Comparison of ENCODE assay signal across 9 cellular contexts in the genomic region with DNA sequence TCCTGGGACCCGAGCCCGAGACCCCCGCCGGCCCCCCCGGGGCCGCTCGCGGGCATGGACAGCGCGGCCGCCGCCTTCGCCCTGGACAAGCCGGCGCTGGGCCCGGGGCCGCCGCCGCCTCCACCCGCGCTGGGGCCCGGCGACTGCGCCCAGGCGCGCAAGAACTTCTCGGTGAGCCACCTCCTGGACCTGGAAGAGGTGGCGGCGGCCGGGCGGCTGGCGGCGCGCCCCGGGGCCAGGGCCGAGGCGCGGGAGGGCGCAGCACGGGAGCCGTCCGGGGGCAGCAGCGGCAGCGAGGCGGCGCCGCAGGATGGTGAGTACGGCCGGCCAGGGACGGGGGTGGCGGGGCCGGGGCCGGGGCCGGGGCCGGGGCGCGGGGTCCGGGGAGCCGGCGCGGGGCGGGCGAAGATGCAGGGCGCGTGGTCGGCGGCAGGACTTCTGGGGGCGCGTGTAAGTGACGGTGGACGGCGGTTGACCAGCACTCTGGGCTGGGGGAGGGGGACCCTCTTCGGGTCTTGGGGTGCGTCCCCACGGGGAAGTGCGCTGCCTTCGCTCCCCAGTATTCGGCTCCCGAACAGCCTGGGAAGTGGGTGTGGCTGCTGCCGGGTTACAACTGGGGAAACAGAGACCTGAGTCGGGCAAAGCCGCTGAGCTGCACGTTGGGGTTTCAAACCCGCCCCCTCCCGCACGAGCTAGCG. TPM values are rescaled to one million over a fixed set of nuclear protein-coding genes. Genes with fewer than 3 reads are reported as not detected.
DNase-seq lines count a peak whose midpoint lies in the region.
"Had no signal": no experiment of that assay in that cellular context is flagged by ENCODE, and none has a peak within 500 bp of the region (broad histone marks: within the 10 kb centered on the region; RNA-seq: fewer than 3 reads in every experiment).

No MANE protein-coding gene starts in this region.

- peak overlapping the region; percentile 54 for H3K4me3 ChIP-seq in iPS-20b (ENCODE audit: low read length)
- peak overlapping the region in 4 of 5 donors; percentile 21 to 52 (median 45) for H3K4me3 ChIP-seq in subcutaneous abdominal adipose tissue (ENCODE audit: low read depth in 1 of 5, low read length in 5 of 5)

- H3K9me3 Mint-ChIP-seq in activated T-helper 2 cell treated with anti-CD3 and anti-CD28 coated beads, Interferon-gamma antibody, Interleukin-2, Interleukin-4, amounts not matched to agents 10 μg/mL and 5 μg/mL and 100 μg/mL, durations not matched to agents 14 hours and 24 hours and 36 hours: no peaks in the 10 kb centered on the region

- H3K27ac Mint-ChIP-seq in activated T-helper 2 cell treated with anti-CD3 and anti-CD28 coated beads, Interferon-gamma antibody, Interleukin-2, Interleukin-4, amounts not matched to agents 10 μg/mL and 5 μg/mL and 100 μg/mL, durations not matched to agents 14 hours and 24 hours and 36 hours: no peak overlapping the region

- H3K4me1 ChIP-seq in iPS-20b (ENCODE audit: insufficient read depth, low read length): no peaks in the 10 kb centered on the region
- peaks cover 0 to 8% (median 5%) of the 10 kb centered on the region in 5 donors for H3K4me1 ChIP-seq in subcutaneous abdominal adipose tissue (ENCODE audit: control insufficient read depth in 5 of 5, insufficient read depth in 5 of 5, low read length in 5 of 5)

- peak overlapping the region; percentile 37 for H3K4me3 Mint-ChIP-seq in activated T-helper 2 cell treated with anti-CD3 and anti-CD28 coated beads, Interferon-gamma antibody, Interleukin-2, Interleukin-4, amounts not matched to agents 10 μg/mL and 5 μg/mL and 100 μg/mL, durations not matched to agents 14 hours and 24 hours and 36 hours (ENCODE audit: low read depth)

- H3K36me3 ChIP-seq in iPS-20b (ENCODE audit: insufficient read depth, low read depth, low read length) (no peaks in the 10 kb centered on the region), subcutaneous abdominal adipose tissue (ENCODE audit: control insufficient read depth in 5 of 5, insufficient read depth in 5 of 5, low read length in 5 of 5) (no peaks in the 10 kb centered on the region)

- intact Hi-C loops in activated T-helper 2 cell treated with anti-CD3 and anti-CD28 coated beads, Interferon-gamma antibody, Interleukin-2, Interleukin-4, amounts not matched to agents 10 μg/mL and 5 μg/mL and 100 μg/mL, durations not matched to agents 14 hours and 24 hours and 36 hours (cut with micrococcal nuclease): no loop called here

- peaks cover 22% of the 10 kb centered on the region for H3K27me3 Mint-ChIP-seq in activated T-helper 2 cell treated with anti-CD3 and anti-CD28 coated beads, Interferon-gamma antibody, Interleukin-2, Interleukin-4, amounts not matched to agents 10 μg/mL and 5 μg/mL and 100 μg/mL, durations not matched to agents 14 hours and 24 hours and 36 hours (ENCODE audit: low read depth)

- H3K27me3 ChIP-seq in iPS-20b (ENCODE audit: insufficient read depth, low read length) (peaks cover 48% of the 10 kb centered on the region), subcutaneous abdominal adipose tissue (ENCODE audit: control insufficient read depth in 5 of 5, insufficient read depth in 4 of 5, low read length in 5 of 5) (peaks cover 12 to 21% (median 14%) of the 10 kb centered on the region in 5 donors)

- H3K4me1 Mint-ChIP-seq in activated T-helper 2 cell treated with anti-CD3 and anti-CD28 coated beads, Interferon-gamma antibody, Interleukin-2, Interleukin-4, amounts not matched to agents 10 μg/mL and 5 μg/mL and 100 μg/mL, durations not matched to agents 14 hours and 24 hours and 36 hours (ENCODE audit: low read depth): peaks cover 6% of the 10 kb centered on the region

- H3K27ac ChIP-seq in iPS-20b (ENCODE audit: low read length) (no peak overlapping the region), subcutaneous abdominal adipose tissue (ENCODE audit: low read depth, low read length) (no peak overlapping the region)

- no peak overlapping the region for H3K9ac ChIP-seq in iPS-20b (ENCODE audit: low read depth, low read length)
- H3K9ac ChIP-seq in subcutaneous abdominal adipose tissue (ENCODE audit: low read length in 5 of 5): no peak overlapping the region

- H3K9me3 ChIP-seq in iPS-20b (ENCODE audit: insufficient read depth, low read depth, low read length) (no peaks in the 10 kb centered on the region), subcutaneous abdominal adipose tissue (ENCODE audit: control insufficient read depth in 5 of 5, low read length in 5 of 5) (no peaks in the 10 kb centered on the region)

- H3K36me3 Mint-ChIP-seq in activated T-helper 2 cell treated with anti-CD3 and anti-CD28 coated beads, Interferon-gamma antibody, Interleukin-2, Interleukin-4, amounts not matched to agents 10 μg/mL and 5 μg/mL and 100 μg/mL, durations not matched to agents 14 hours and 24 hours and 36 hours (ENCODE audit: low read depth): no peaks in the 10 kb centered on the region

- DNase-seq in NCI-H2171 (lab: John Stamatoyannopoulos, UW) (peak; percentile 26), NCI-H2171 treated with DMSO at 0.1 percent for 48 hours (lab: John Stamatoyannopoulos, UW) (no peak), amniotic stem cell (lab: John Stamatoyannopoulos, UW) (no peak), NCI-H187 (lab: John Stamatoyannopoulos, UW) (no peak)
- DNase-seq in activated T-helper 2 cell treated with anti-CD3 and anti-CD28 coated beads, Interferon-gamma antibody, Interleukin-2, Interleukin-4, amounts not matched to agents 10 μg/mL and 5 μg/mL and 100 μg/mL, durations not matched to agents 14 hours and 24 hours and 36 hours (ENCODE audit: low spot score): no peak
- no peak for DNase-seq in activated effector memory CD4-positive, alpha-beta T cell treated with Interleukin-2 at 50 U/mL for 16 hours

RNA-seq across cellular contexts. Expression of gene PRRX2, which starts 0.5 kb away (rescaled TPM):
- total RNA-seq in activated T-helper 2 cell treated with anti-CD3 and anti-CD28 coated beads, Interferon-gamma antibody, Interleukin-2, Interleukin-4, amounts not matched to agents 10 μg/mL and 5 μg/mL and 100 μg/mL, durations not matched to agents 14 hours and 24 hours and 36 hours: 5.0 and 5.1 TPM in 2 replicates

RNA-seq across cellular contexts. Expression of gene ASB6, which starts 24.0 kb away (rescaled TPM):
- 21.4 and 22.1 TPM in 2 replicates for total RNA-seq in activated T-helper 2 cell treated with anti-CD3 and anti-CD28 coated beads, Interferon-gamma antibody, Interleukin-2, Interleukin-4, amounts not matched to agents 10 μg/mL and 5 μg/mL and 100 μg/mL, durations not matched to agents 14 hours and 24 hours and 36 hours

RNA-seq across cellular contexts. Expression of gene NTMT1, which starts 40.0 kb away (rescaled TPM):
- total RNA-seq in activated T-helper 2 cell treated with anti-CD3 and anti-CD28 coated beads, Interferon-gamma antibody, Interleukin-2, Interleukin-4, amounts not matched to agents 10 μg/mL and 5 μg/mL and 100 μg/mL, durations not matched to agents 14 hours and 24 hours and 36 hours: 58.4 and 61.5 TPM in 2 replicates

RNA-seq across cellular contexts. Expression of gene C9orf50, which starts 45.1 kb away (rescaled TPM):
- not detected in 2 replicates for total RNA-seq in activated T-helper 2 cell treated with anti-CD3 and anti-CD28 coated beads, Interferon-gamma antibody, Interleukin-2, Interleukin-4, amounts not matched to agents 10 μg/mL and 5 μg/mL and 100 μg/mL, durations not matched to agents 14 hours and 24 hours and 36 hours
- total RNA-seq: T-helper 1 cell treated with Interleukin-12 subunit alpha and Interleukin-12 subunit beta and Interleukin-4 antibody, amounts not matched to agents 30 ng/mL and 1 ng/mL, for 36 hours had no signal
